ENCODE assay signal across 25 cellular contexts in genomic region chr2:12265646-12266045, GRCh38.
DNase-seq lines count a peak whose midpoint lies in the region; ATAC-seq and TF ChIP-seq lines count a peak whose summit lies in the region.
"Had no signal": no experiment of that assay in that cellular context is flagged by ENCODE, and none has a peak within 500 bp of the region (broad histone marks: within the 10 kb centered on the region; RNA-seq: fewer than 3 reads in every experiment).

No MANE protein-coding gene starts in this region.

- H3K23ac ChIP-seq in H9 (ENCODE audit: insufficient read length, low read depth, low read length), result no peak overlapping the region

- no peak for TF ChIP-seq CTCF in H9 (conservative IDR thresholded peaks at IDR 0.05)
- TF ChIP-seq CTCF in lower lobe of right lung (IDR thresholded peaks at IDR 0.05), result no peak

- no peak overlapping the region for H2BK20ac ChIP-seq in H9 (ENCODE audit: low read depth, low read length, poor library complexity, severe bottlenecking)

- no peak overlapping the region for H2BK5ac ChIP-seq in H9 (ENCODE audit: insufficient read length, low read length)

- intact Hi-C loops in lower lobe of right lung (cut with DNase I), result no loop called here

- no peak overlapping the region for H2BK120ac ChIP-seq in H9 (ENCODE audit: low read depth, low read length, poor library complexity, severe bottlenecking)

- H4K91ac ChIP-seq in H9 (ENCODE audit: insufficient read length, low read depth, low read length), result no peak overlapping the region

- H2BK15ac ChIP-seq in H9 (ENCODE audit: low read depth, low read length), result no peak overlapping the region

- H3T11ph ChIP-seq in H9 (ENCODE audit: low read length), result no peak overlapping the region

- no peaks in the 10 kb centered on the region for H3K23me2 ChIP-seq in H9 (ENCODE audit: insufficient read length, low read depth, low read length, poor library complexity, severe bottlenecking)

- H3K4me2 ChIP-seq in H9 (ENCODE audit: insufficient read depth, insufficient read length, low read length), result no peak overlapping the region
- H3K4me2 ChIP-seq: BLaER1 treated with 17β-estradiol and CSF1 and Interleukin-3, amounts not matched to agents 10 nM and 100 nM had no signal

- no peaks in the 10 kb centered on the region for H3K27me3 Mint-ChIP-seq in H9 (ENCODE audit: low read depth)
- H3K27me3 Mint-ChIP-seq: CD4-positive, alpha-beta T cell had no signal

- no CpG with 5 or more reads among the region's 1 CpG for WGBS in H9 (ENCODE audit: extremely low coverage, insufficient read length, low lambda C conversion rate)

- H3K4me3 Mint-ChIP-seq in H9, result no peak overlapping the region
- H3K4me3 Mint-ChIP-seq: CD4-positive, alpha-beta T cell; HFFc6 had no signal

- H3K4ac ChIP-seq in H9 (ENCODE audit: low read depth, low read length), result no peak overlapping the region

- no peak overlapping the region for H3K56ac ChIP-seq in H9 (ENCODE audit: insufficient read length, low read depth, low read length)

- no peak for ATAC-seq in HG03025 (IDR thresholded peaks at IDR 0.05; ENCODE audit: low FRiP score, unreplicated experiment)
- no peak for ATAC-seq in lower lobe of right lung
- ATAC-seq: Panc1 had no signal

- no peak overlapping the region for H3K14ac ChIP-seq in H9 (ENCODE audit: insufficient read depth, low read length)

- no peaks in the 10 kb centered on the region for H3K79me2 ChIP-seq in H9 (ENCODE audit: insufficient read depth, low read length)

- H4K20me1 ChIP-seq in H9 (ENCODE audit: control insufficient read depth, insufficient read depth, insufficient read length), result no peaks in the 10 kb centered on the region
- H4K20me1 ChIP-seq: BLaER1 treated with 17β-estradiol and CSF1 and Interleukin-3, amounts not matched to agents 10 nM and 100 nM had no signal

- H3K9me3 Mint-ChIP-seq in H9, result peaks cover 2 to 6% of the 10 kb centered on the region in 2 experiments; a peak in 2 of 5 replicates
- H3K9me3 Mint-ChIP-seq: CD4-positive, alpha-beta T cell; HFFc6 had no signal

- H3K4me3 ChIP-seq in lower lobe of right lung, result no peak overlapping the region
- H3K4me3 ChIP-seq: BLaER1 treated with 17β-estradiol and CSF1 and Interleukin-3, amounts not matched to agents 10 nM and 100 nM; GM23248 had no signal

- H3K4me1 ChIP-seq in H9 (ENCODE audit: insufficient read depth, low read length) (peaks cover 6% of the 10 kb centered on the region; the same call in 1 of the 2 replicates), lower lobe of right lung (peaks cover 5% of the 10 kb centered on the region)

- no peak overlapping the region for H2BK12ac ChIP-seq in H9 (ENCODE audit: insufficient read length, low read depth, low read length)

- H3K9ac ChIP-seq in H9 (ENCODE audit: extremely low read depth, insufficient read length, low read length), result no peak overlapping the region
- H3K9ac ChIP-seq: BLaER1 treated with 17β-estradiol and CSF1 and Interleukin-3, amounts not matched to agents 10 nM and 100 nM; GM23248 had no signal

- H3K9me3 ChIP-seq in H9 (ENCODE audit: control insufficient read depth, low read depth, low read length) (no peaks in the 10 kb centered on the region), lower lobe of right lung (no peaks in the 10 kb centered on the region)

- H3K18ac ChIP-seq in H9 (ENCODE audit: insufficient read length, low read depth, low read length), result no peak overlapping the region

- no peaks in the 10 kb centered on the region for H3K79me1 ChIP-seq in H9 (ENCODE audit: insufficient read depth, low read depth, low read length, poor library complexity, severe bottlenecking)

- H3K27ac ChIP-seq in H9 (ENCODE audit: insufficient read length, low read depth, low read length), result no peak overlapping the region
- no peak overlapping the region for H3K27ac ChIP-seq in lower lobe of right lung
- H3K27ac ChIP-seq: BLaER1 treated with 17β-estradiol and CSF1 and Interleukin-3, amounts not matched to agents 10 nM and 100 nM; GM23248; RWPE1 had no signal

- peaks cover 0 to 8% (median 2%) of the 10 kb centered on the region in 3 experiments; a peak in 3 of 7 replicates for H3K36me3 Mint-ChIP-seq in H9 (ENCODE audit: insufficient read depth in 1 of 3, low read depth in 3 of 3)

- peaks cover 30 to 38% of the 10 kb centered on the region in 2 experiments for H3K4me1 Mint-ChIP-seq in H9

- H3K36me3 ChIP-seq in lower lobe of right lung, result no peaks in the 10 kb centered on the region
- H3K36me3 ChIP-seq: BLaER1 treated with 17β-estradiol and CSF1 and Interleukin-3, amounts not matched to agents 10 nM and 100 nM had no signal

- H2AK5ac ChIP-seq in H9 (ENCODE audit: insufficient read length, low read length), result no peak overlapping the region

- H2AFZ ChIP-seq in H9 (ENCODE audit: low read length), result no peak overlapping the region
- H2AFZ ChIP-seq: GM23248 had no signal

- no peak overlapping the region for H4K8ac ChIP-seq in H9 (replicated peaks; ENCODE audit: insufficient read length, low read depth, low read length)

- peak; percentile 39 for DNase-seq in COLO829 (ENCODE audit: low spot score)
- peak; percentile 33 for DNase-seq in amniotic epithelial cell (ENCODE audit: low read depth)
- peak; percentile 40 for DNase-seq in fibroblast of peridontal ligament (ENCODE audit: extremely low read depth)
- peak; percentile 11 for DNase-seq in renal cortical epithelial cell (ENCODE audit: low read depth)
- no peak for DNase-seq in H9
- no peak for DNase-seq in lower lobe of right lung
- DNase-seq: AML-193; CD4-positive, alpha-beta T cell; COR-L47; GM23248; H7; HFFc6; KG1; NCI-H1048; NCI-H1417; NCI-H1694; NCI-H2029 treated with DMSO at 0.1 percent for 48 hours; NCI-H446 treated with DMSO at 0.1 percent for 48 hours; NCI-H526; NCI-H82; SHP77 had no signal

- H3K27me3 ChIP-seq in H9 (ENCODE audit: insufficient read depth, low read length) (peaks cover 2% of the 10 kb centered on the region; the same call in 1 of the 2 replicates), lower lobe of right lung (ENCODE audit: low read depth) (no peaks in the 10 kb centered on the region)
- H3K27me3 ChIP-seq: BLaER1 treated with 17β-estradiol and CSF1 and Interleukin-3, amounts not matched to agents 10 nM and 100 nM had no signal

- H3K27ac Mint-ChIP-seq in H9, result no peak overlapping the region
- H3K27ac Mint-ChIP-seq: CD4-positive, alpha-beta T cell; HFFc6 had no signal

- no peak overlapping the region for H4K5ac ChIP-seq in H9 (ENCODE audit: insufficient read length, low read depth, low read length)

Comparison
In these comparisons a context has a peak if more than half of its experiments do, and no peak if none do; other contexts are left out.
1. DNase-seq: peak in COLO829 (single experiment), amniotic epithelial cell (single experiment), fibroblast of peridontal ligament (single experiment) and renal cortical epithelial cell (single experiment); none in H9 (single experiment) and lower lobe of right lung (single experiment).